21 cellular contexts compared by ENCODE assay signal in the genomic region with DNA sequence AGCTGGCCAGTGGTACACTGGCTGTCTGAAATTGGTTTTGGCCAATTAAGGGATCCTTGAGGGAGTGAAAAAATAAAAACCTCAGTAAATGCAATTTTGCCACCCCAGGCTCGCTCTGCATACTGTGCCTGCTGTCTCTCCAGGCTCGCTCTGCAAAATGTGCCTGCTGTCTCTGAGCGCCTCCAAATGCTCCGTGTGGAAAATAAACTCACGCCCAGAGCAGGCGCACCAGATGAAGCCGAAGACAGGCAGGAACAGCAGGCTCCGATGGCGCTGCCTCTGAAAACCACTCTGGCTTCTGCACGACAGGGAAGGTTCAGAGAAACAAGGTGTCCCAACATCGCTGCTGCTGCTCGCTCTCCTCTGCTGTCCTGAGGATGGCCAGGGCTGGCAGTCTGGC. TPM values are rescaled to one million over a fixed set of nuclear protein-coding genes. Genes with fewer than 3 reads are reported as not detected.
A peak's percentile ranks its signal among the peaks of the same experiment; 100 is the strongest.
DNase-seq lines count a peak whose midpoint lies in the region; ATAC-seq lines count a peak whose summit lies in the region.
"Had no signal": no experiment of that assay in that cellular context is flagged by ENCODE, and none has a peak within 500 bp of the region (broad histone marks: within the 10 kb centered on the region; RNA-seq: fewer than 3 reads in every experiment).

No MANE protein-coding gene starts in this region.

- no peak overlapping the region for H3K27ac ChIP-seq in effector memory CD4-positive, alpha-beta T cell (ENCODE audit: insufficient read depth, low read length, poor library complexity, severe bottlenecking)
- H3K27ac ChIP-seq: right atrium auricular region, suprapubic skin had no signal

- in situ Hi-C loops in G401 (cut with HindIII; ENCODE audit: low sequenced_read_pairs), result no loop called here

- POLR2A ChIA-PET in activated CD4-positive, alpha-beta memory T cell treated with anti-CD3 and anti-CD28 coated beads, Interleukin-2, amount 10 ng/mL, durations not matched to agents 7 days and 5 days (lab: Charles Lee), result interaction anchor here (0.8 to 2.0 kb wide), 3 partner anchors 46 to 740 kb away, joined by 3 to 16 read pairs (median 3); partner anchors contain the start of gene TXNDC11
- POLR2A ChIA-PET in activated CD4-positive, alpha-beta memory T cell treated with anti-CD3 and anti-CD28 coated beads for 36 hours (lab: Charles Lee), result interaction anchor here (1.0 to 1.5 kb wide), 2 partner anchors 10 to 100 kb away, joined by 3 read pairs; partner anchors contain the start of gene ZC3H7A

- H3K27me3 ChIP-seq in effector memory CD4-positive, alpha-beta T cell (replicated peaks; ENCODE audit: control insufficient read depth, insufficient read depth, low read length, poor library complexity, severe bottlenecking), result no peaks in the 10 kb centered on the region
- H3K27me3 ChIP-seq: right atrium auricular region, suprapubic skin had no signal

- H3K4me3 ChIP-seq in effector memory CD4-positive, alpha-beta T cell (ENCODE audit: insufficient read depth, low read depth, low read length, poor library complexity, severe bottlenecking), result no peak overlapping the region
- H3K4me3 ChIP-seq: A549, K562, right atrium auricular region, suprapubic skin had no signal

- H3K27me3 Mint-ChIP-seq in activated CD4-positive, alpha-beta memory T cell treated with anti-CD3 and anti-CD28 coated beads, Interleukin-2, amount 10 ng/mL, durations not matched to agents 7 days and 5 days, result no peaks in the 10 kb centered on the region
- H3K27me3 Mint-ChIP-seq in activated CD4-positive, alpha-beta memory T cell treated with anti-CD3 and anti-CD28 coated beads for 36 hours, result no peaks in the 10 kb centered on the region
- H3K27me3 Mint-ChIP-seq: brain; dendritic cell treated with granulocyte-macrophage colony-stimulating factor and Interleukin-4, amounts not matched to agents 40 ng/mL and 50 ng/mL, for 4 days had no signal

- intact Hi-C loops in activated CD4-positive, alpha-beta memory T cell treated with anti-CD3 and anti-CD28 coated beads for 36 hours (cut with micrococcal nuclease), result loop anchor here (5.0 kb wide), 1 partner anchor 115 kb away; no protein-coding TSS in a partner anchor
- intact Hi-C loops in posterior cingulate gyrus (cut with DNase I), result no loop called here

- H3K27ac Mint-ChIP-seq in activated CD4-positive, alpha-beta memory T cell treated with anti-CD3 and anti-CD28 coated beads, Interleukin-2, amount 10 ng/mL, durations not matched to agents 7 days and 5 days, result peak overlapping the region; percentile 51
- no peak overlapping the region for H3K27ac Mint-ChIP-seq in activated CD4-positive, alpha-beta memory T cell treated with anti-CD3 and anti-CD28 coated beads for 36 hours
- H3K27ac Mint-ChIP-seq: dendritic cell treated with granulocyte-macrophage colony-stimulating factor and Interleukin-4, amounts not matched to agents 40 ng/mL and 50 ng/mL, for 4 days had no signal

- H3K4me1 Mint-ChIP-seq in activated CD4-positive, alpha-beta memory T cell treated with anti-CD3 and anti-CD28 coated beads, Interleukin-2, amount 10 ng/mL, durations not matched to agents 7 days and 5 days, result peaks cover 52% of the 10 kb centered on the region
- peaks cover 51% of the 10 kb centered on the region for H3K4me1 Mint-ChIP-seq in activated CD4-positive, alpha-beta memory T cell treated with anti-CD3 and anti-CD28 coated beads for 36 hours (ENCODE audit: low read depth)

- peaks cover 64% of the 10 kb centered on the region for H3K36me3 Mint-ChIP-seq in activated CD4-positive, alpha-beta memory T cell treated with anti-CD3 and anti-CD28 coated beads, Interleukin-2, amount 10 ng/mL, durations not matched to agents 7 days and 5 days (ENCODE audit: low read depth)
- H3K36me3 Mint-ChIP-seq in activated CD4-positive, alpha-beta memory T cell treated with anti-CD3 and anti-CD28 coated beads for 36 hours, result peaks cover 52% of the 10 kb centered on the region

- H3K4me3 Mint-ChIP-seq in activated CD4-positive, alpha-beta memory T cell treated with anti-CD3 and anti-CD28 coated beads, Interleukin-2, amount 10 ng/mL, durations not matched to agents 7 days and 5 days, result no peak overlapping the region
- H3K4me3 Mint-ChIP-seq in activated CD4-positive, alpha-beta memory T cell treated with anti-CD3 and anti-CD28 coated beads for 36 hours, result no peak overlapping the region
- H3K4me3 Mint-ChIP-seq: dendritic cell treated with granulocyte-macrophage colony-stimulating factor and Interleukin-4, amounts not matched to agents 40 ng/mL and 50 ng/mL, for 4 days had no signal

- no peak for ATAC-seq in GM18502 (IDR thresholded peaks at IDR 0.05; ENCODE audit: poor library complexity, unreplicated experiment)
- ATAC-seq: A549, K562 had no signal

- DNase-seq in activated CD4-positive, alpha-beta memory T cell treated with anti-CD3 and anti-CD28 coated beads, Interleukin-2, amount 10 ng/mL, durations not matched to agents 7 days and 5 days, result no peak
- no peak for DNase-seq in activated CD4-positive, alpha-beta memory T cell treated with anti-CD3 and anti-CD28 coated beads for 36 hours
- peak; percentile 90 for DNase-seq in G401 (ENCODE audit: low spot score)
- DNase-seq in cerebellum (ENCODE audit: low spot score), result peak; percentile 77
- peak in 8 of 10 donors; percentile 49 to 93 (median 66) for DNase-seq in posterior cingulate gyrus
- DNase-seq in effector memory CD4-positive, alpha-beta T cell, result no peak
- DNase-seq in HPDE6-E6E7 (ENCODE audit: extremely low spot score), result no peak
- DNase-seq: activated CD4-positive, alpha-beta T cell treated with anti-CD3 and anti-CD28 coated beads, Interleukin-2, amount 50 U/mL, for 4 hours; DMS153; GDM1; hippocampal formation; NCI-H187; NCI-H748 treated with DMSO at 0.1 percent for 48 hours; SHP77 treated with DMSO at 0.1 percent for 48 hours had no signal

- H3K36me3 ChIP-seq in effector memory CD4-positive, alpha-beta T cell (ENCODE audit: control insufficient read depth, insufficient read depth, low read length), result peaks cover 60% of the 10 kb centered on the region

- no peaks in the 10 kb centered on the region for H3K9me3 Mint-ChIP-seq in activated CD4-positive, alpha-beta memory T cell treated with anti-CD3 and anti-CD28 coated beads, Interleukin-2, amount 10 ng/mL, durations not matched to agents 7 days and 5 days
- no peaks in the 10 kb centered on the region for H3K9me3 Mint-ChIP-seq in activated CD4-positive, alpha-beta memory T cell treated with anti-CD3 and anti-CD28 coated beads for 36 hours
- H3K9me3 Mint-ChIP-seq: brain; dendritic cell treated with granulocyte-macrophage colony-stimulating factor and Interleukin-4, amounts not matched to agents 40 ng/mL and 50 ng/mL, for 4 days had no signal

- H3K9me3 ChIP-seq in effector memory CD4-positive, alpha-beta T cell (ENCODE audit: control insufficient read depth, low read length), result no peaks in the 10 kb centered on the region
- H3K9me3 ChIP-seq: A549, right atrium auricular region, suprapubic skin had no signal

- H3K4me1 ChIP-seq in effector memory CD4-positive, alpha-beta T cell (ENCODE audit: control insufficient read depth, insufficient read depth, low read length, poor library complexity, severe bottlenecking), result peaks cover 4% of the 10 kb centered on the region
- H3K4me1 ChIP-seq: right atrium auricular region had no signal

- CTCF ChIA-PET in activated CD4-positive, alpha-beta memory T cell treated with anti-CD3 and anti-CD28 coated beads, Interleukin-2, amount 10 ng/mL, durations not matched to agents 7 days and 5 days (lab: Charles Lee), result interaction anchor here (0.6 to 1.8 kb wide), 10 partner anchors 8 to 370 kb away, joined by 3 to 13 read pairs (median 6); partner anchors contain the start of genes TXNDC11 and ZC3H7A
- CTCF ChIA-PET in activated CD4-positive, alpha-beta memory T cell treated with anti-CD3 and anti-CD28 coated beads for 36 hours (lab: Charles Lee), result interaction anchor here (0.6 to 2.3 kb wide), 6 partner anchors 8 to 114 kb away, joined by 3 to 16 read pairs (median 4); partner anchors contain the start of gene TXNDC11

RNA-seq across cellular contexts. Expression of gene SNN, which starts 29.1 kb away (rescaled TPM):
- total RNA-seq in activated CD4-positive, alpha-beta memory T cell treated with anti-CD3 and anti-CD28 coated beads, Interleukin-2, amount 10 ng/mL, durations not matched to agents 7 days and 5 days, result 1 to 10 TPM; 6.2 to 7.3 TPM
- 1 to 10 TPM; 9.1 TPM for total RNA-seq in activated CD4-positive, alpha-beta memory T cell treated with anti-CD3 and anti-CD28 coated beads for 36 hours
- total RNA-seq in G401 (2014; rRNA removed; shearing (Covaris generic)), result 18.2 and 28.1 TPM in 2 replicates
- 130 TPM for total RNA-seq in cerebellum

RNA-seq across cellular contexts. Expression of gene TXNDC11, which starts 45.3 kb away (rescaled TPM):
- 10 to 100 TPM; 45.3 to 46.6 TPM for total RNA-seq in activated CD4-positive, alpha-beta memory T cell treated with anti-CD3 and anti-CD28 coated beads, Interleukin-2, amount 10 ng/mL, durations not matched to agents 7 days and 5 days
- total RNA-seq in activated CD4-positive, alpha-beta memory T cell treated with anti-CD3 and anti-CD28 coated beads for 36 hours, result 10 to 100 TPM; 28.4 to 29.9 TPM
- total RNA-seq in G401 (2014; rRNA removed; shearing (Covaris generic)), result 25.4 and 31.9 TPM in 2 replicates
- 22.2 TPM for total RNA-seq in cerebellum

Comparison
In these comparisons a context has a peak if more than half of its experiments do, and no peak if none do; other contexts are left out.
1. DNase-seq: peak in G401 (single experiment), cerebellum (single experiment) and posterior cingulate gyrus (8 of 10); none in activated CD4-positive, alpha-beta memory T cell treated with anti-CD3 and anti-CD28 coated beads, Interleukin-2, amount 10 ng/mL, durations not matched to agents 7 days and 5 days (single experiment), activated CD4-positive, alpha-beta memory T cell treated with anti-CD3 and anti-CD28 coated beads for 36 hours (single experiment), effector memory CD4-positive, alpha-beta T cell (0 of 3) and HPDE6-E6E7 (single experiment).